19 cellular contexts compared by ENCODE assay signal in the genomic region with DNA sequence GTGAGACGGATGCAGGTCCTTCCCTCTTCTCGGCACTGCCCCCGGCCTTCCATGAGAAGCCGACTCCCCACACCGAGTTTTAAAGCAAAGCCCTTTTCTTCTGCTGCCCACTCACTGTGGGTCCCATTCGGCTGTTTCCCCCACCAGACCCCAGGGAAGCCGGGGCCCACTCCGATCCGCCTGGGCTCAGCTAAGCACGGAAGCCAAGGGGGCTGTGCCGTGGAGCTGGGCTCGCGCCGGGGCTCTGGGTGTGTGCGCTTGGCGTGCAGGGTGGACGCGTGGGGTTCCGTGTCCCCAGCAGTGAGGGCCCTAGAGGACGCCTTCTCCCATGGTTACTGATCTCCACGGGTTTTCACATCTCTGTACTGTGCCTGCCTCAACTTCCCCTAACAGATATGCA.
DNase-seq lines count a peak whose midpoint lies in the region; ATAC-seq and TF ChIP-seq lines count a peak whose summit lies in the region.
"Had no signal": no experiment of that assay in that cellular context is flagged by ENCODE, and none has a peak within 500 bp of the region (broad histone marks: within the 10 kb centered on the region; RNA-seq: fewer than 3 reads in every experiment).

No MANE protein-coding gene starts in this region.

- peak overlapping the region; percentile 95 for H3K4me2 ChIP-seq in BLaER1

- no peaks in the 10 kb centered on the region for H3K27me3 Mint-ChIP-seq in activated CD4-positive, alpha-beta T cell treated with anti-CD3 and anti-CD28 coated beads for 36 hours
- no peaks in the 10 kb centered on the region for H3K27me3 Mint-ChIP-seq in activated CD4-positive, alpha-beta memory T cell treated with anti-CD3 and anti-CD28 coated beads for 36 hours
- H3K27me3 Mint-ChIP-seq in natural killer cell (ENCODE audit: low read depth in 2 of 2), result no peaks in the 10 kb centered on the region

- no peak for DNase-seq in activated CD4-positive, alpha-beta T cell treated with anti-CD3 and anti-CD28 coated beads for 36 hours
- DNase-seq in activated CD4-positive, alpha-beta T cell treated with anti-CD3 and anti-CD28 coated beads, Interleukin-2, amount 50 U/mL, for 48 hours, result no peak
- no peak for DNase-seq in activated CD4-positive, alpha-beta memory T cell treated with anti-CD3 and anti-CD28 coated beads for 36 hours
- no peak for DNase-seq in natural killer cell
- DNase-seq in NCI-H2227 treated with DMSO at 0.1 percent for 48 hours (lab: John Stamatoyannopoulos, UW), result no peak
- no peak for DNase-seq in NCI-H1417 treated with DMSO at 0.1 percent for 48 hours (lab: John Stamatoyannopoulos, UW)
- DNase-seq: DND-41, GDM1, KG1, NCI-H1436 treated with DMSO at 0.1 percent for 48 hours, NCI-H2029 treated with DMSO at 0.1 percent for 48 hours, NCI-H510A, NCI-H82 had no signal

- peaks cover 96% of the 10 kb centered on the region for H3K4me1 ChIP-seq in BLaER1
- H3K4me1 ChIP-seq: HAP-1 had no signal

- H3K4me1 Mint-ChIP-seq in activated CD4-positive, alpha-beta T cell treated with anti-CD3 and anti-CD28 coated beads for 36 hours, result peaks cover 38% of the 10 kb centered on the region
- peaks cover 35% of the 10 kb centered on the region for H3K4me1 Mint-ChIP-seq in activated CD4-positive, alpha-beta memory T cell treated with anti-CD3 and anti-CD28 coated beads for 36 hours (ENCODE audit: low read depth)
- peaks cover 27 to 28% of the 10 kb centered on the region in 2 donors for H3K4me1 Mint-ChIP-seq in natural killer cell

- peak overlapping the region; percentile 99 for H3K27ac ChIP-seq in BLaER1
- H3K27ac ChIP-seq: 22Rv1 had no signal

- H3K9me3 Mint-ChIP-seq in activated CD4-positive, alpha-beta T cell treated with anti-CD3 and anti-CD28 coated beads for 36 hours (ENCODE audit: low read depth), result no peaks in the 10 kb centered on the region
- H3K9me3 Mint-ChIP-seq in activated CD4-positive, alpha-beta memory T cell treated with anti-CD3 and anti-CD28 coated beads for 36 hours, result no peaks in the 10 kb centered on the region
- no peaks in the 10 kb centered on the region for H3K9me3 Mint-ChIP-seq in natural killer cell

- ATAC-seq in activated CD4-positive, alpha-beta T cell treated with anti-CD3 and anti-CD28 coated beads for 36 hours, result no peak
- ATAC-seq in natural killer cell (no peak), HG02642 (IDR thresholded peaks at IDR 0.05; ENCODE audit: poor library complexity, unreplicated experiment) (no peak)
- ATAC-seq: GM12878, Panc1 had no signal

- POLR2A ChIA-PET in activated CD4-positive, alpha-beta T cell treated with anti-CD3 and anti-CD28 coated beads for 36 hours (lab: Charles Lee), result no interaction called here
- POLR2A ChIA-PET in activated CD4-positive, alpha-beta memory T cell treated with anti-CD3 and anti-CD28 coated beads for 36 hours (lab: Charles Lee), result no interaction called here

- H3K27ac Mint-ChIP-seq in activated CD4-positive, alpha-beta T cell treated with anti-CD3 and anti-CD28 coated beads for 36 hours, result peak overlapping the region; percentile 82
- H3K27ac Mint-ChIP-seq in activated CD4-positive, alpha-beta memory T cell treated with anti-CD3 and anti-CD28 coated beads for 36 hours, result peak overlapping the region; percentile 33
- peak overlapping the region; percentile 41 to 54 for H3K27ac Mint-ChIP-seq in natural killer cell

- 0 out of 2 replicates have a peak, but pooled peaks cover 6% of the 10 kb centered on the region for H4K20me1 ChIP-seq in BLaER1

- no peak for TF ChIP-seq CTCF in natural killer cell (IDR thresholded peaks at IDR 0.05)

- peaks cover 39% of the 10 kb centered on the region for H3K36me3 ChIP-seq in BLaER1

- H3K27me3 ChIP-seq in BLaER1, result no peaks in the 10 kb centered on the region

- H3K9ac ChIP-seq in BLaER1, result peak overlapping the region; percentile 69

- H3K9me3 ChIP-seq in BLaER1, result no peaks in the 10 kb centered on the region
- H3K9me3 ChIP-seq: HAP-1 had no signal

- peaks cover 12% of the 10 kb centered on the region for H3K36me3 Mint-ChIP-seq in activated CD4-positive, alpha-beta T cell treated with anti-CD3 and anti-CD28 coated beads for 36 hours (ENCODE audit: low read depth)
- H3K36me3 Mint-ChIP-seq in activated CD4-positive, alpha-beta memory T cell treated with anti-CD3 and anti-CD28 coated beads for 36 hours, result peaks cover 9% of the 10 kb centered on the region
- H3K36me3 Mint-ChIP-seq in natural killer cell, result no peaks in the 10 kb centered on the region

- H3K4me3 Mint-ChIP-seq in activated CD4-positive, alpha-beta T cell treated with anti-CD3 and anti-CD28 coated beads for 36 hours, result no peak overlapping the region
- H3K4me3 Mint-ChIP-seq in activated CD4-positive, alpha-beta memory T cell treated with anti-CD3 and anti-CD28 coated beads for 36 hours, result no peak overlapping the region
- H3K4me3 Mint-ChIP-seq in natural killer cell, result no peak overlapping the region

- H3K4me3 ChIP-seq in BLaER1, result no peak overlapping the region
- H3K4me3 ChIP-seq: GM12878, HAP-1 had no signal

- CTCF ChIA-PET in activated CD4-positive, alpha-beta T cell treated with anti-CD3 and anti-CD28 coated beads for 36 hours (lab: Charles Lee), result no interaction called here
- CTCF ChIA-PET in activated CD4-positive, alpha-beta memory T cell treated with anti-CD3 and anti-CD28 coated beads for 36 hours (lab: Charles Lee), result no interaction called here

- intact Hi-C loops in activated CD4-positive, alpha-beta T cell treated with anti-CD3 and anti-CD28 coated beads for 36 hours (cut with DNase I, micrococcal nuclease), result no loop called here
- intact Hi-C loops in activated CD4-positive, alpha-beta memory T cell treated with anti-CD3 and anti-CD28 coated beads for 36 hours (cut with micrococcal nuclease), result no loop called here
- intact Hi-C loops in natural killer cell (cut with micrococcal nuclease), result no loop called here
